In the genomic region with DNA sequence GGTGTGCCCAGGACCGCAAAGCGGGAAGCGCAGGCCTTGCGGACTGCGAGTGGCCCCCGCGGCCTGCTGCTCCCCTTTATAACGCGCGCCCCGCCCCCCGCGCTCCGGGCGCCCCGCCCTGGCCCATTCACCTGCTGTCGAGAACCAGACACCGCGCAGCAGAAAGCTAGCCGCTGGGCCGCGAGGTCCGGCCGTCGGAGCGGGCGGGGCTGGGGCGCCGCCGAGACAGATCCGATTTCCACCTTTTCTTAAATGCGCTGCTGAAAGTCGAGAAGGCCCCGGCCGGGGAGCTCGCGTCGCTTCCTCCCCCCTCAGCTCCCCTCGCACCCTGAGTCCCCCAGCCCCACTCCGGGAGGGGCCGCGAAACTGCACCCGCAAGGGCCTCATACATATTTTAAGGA, we compare ENCODE assay signal across 10 cellular contexts.
DNase-seq lines count a peak whose midpoint lies in the region; ATAC-seq lines count a peak whose summit lies in the region.
"Had no signal": no experiment of that assay in that cellular context is flagged by ENCODE, and none has a peak within 500 bp of the region (broad histone marks: within the 10 kb centered on the region; RNA-seq: fewer than 3 reads in every experiment).

No MANE protein-coding gene starts in this region.

- no peaks in the 10 kb centered on the region for H3K9me3 ChIP-seq in iPS DF 6.9 (ENCODE audit: control insufficient read depth, insufficient read depth, low read length)
- peaks cover 0 to 2% (median 0%) of the 10 kb centered on the region in 5 donors for H3K9me3 ChIP-seq in subcutaneous abdominal adipose tissue (ENCODE audit: control insufficient read depth in 5 of 5, low read length in 5 of 5)
- H3K9me3 ChIP-seq: upper lobe of left lung had no signal

- WGBS in iPS DF 6.9 (ENCODE audit: insufficient coverage, insufficient read length) = no CpG with 5 or more reads among the region's 43 CpGs

- no peak overlapping the region for H3K27ac ChIP-seq in iPS DF 6.9 (ENCODE audit: low read length)
- no peak overlapping the region for H3K27ac ChIP-seq in subcutaneous abdominal adipose tissue (ENCODE audit: low read depth, low read length)
- H3K27ac ChIP-seq: upper lobe of left lung had no signal

- ATAC-seq in HG03108 (IDR thresholded peaks at IDR 0.05; ENCODE audit: unreplicated experiment) (no peak), GM18520 (IDR thresholded peaks at IDR 0.05; ENCODE audit: unreplicated experiment) (no peak), GM18870 (IDR thresholded peaks at IDR 0.05; ENCODE audit: unreplicated experiment) (no peak)

- H3K27me3 ChIP-seq in iPS DF 6.9 (ENCODE audit: control insufficient read depth, insufficient read depth, low read length) = peaks cover 66% of the 10 kb centered on the region
- H3K27me3 ChIP-seq in subcutaneous abdominal adipose tissue (ENCODE audit: control insufficient read depth in 5 of 5, insufficient read depth in 4 of 5, low read length in 5 of 5) = peaks cover 70 to 83% (median 81%) of the 10 kb centered on the region in 5 donors

- peak; percentile 69 for DNase-seq in activated effector memory CD4-positive, alpha-beta T cell treated with anti-CD3 and anti-CD28 coated beads, Interleukin-2, amount 50 U/mL, for 16 hours
- DNase-seq in activated effector memory CD4-positive, alpha-beta T cell treated with Interleukin-2 at 50 U/mL for 16 hours = no peak
- DNase-seq in NCI-H748 (lab: John Stamatoyannopoulos, UW; ENCODE audit: unreplicated experiment) = peak; percentile 73
- no peak for DNase-seq in iPS DF 6.9 (ENCODE audit: low read depth, low spot score)
- DNase-seq: NCI-H2227 treated with DMSO at 0.1 percent for 48 hours had no signal

- H3K4me3 ChIP-seq in iPS DF 6.9 (ENCODE audit: low read length) (peak overlapping the region; percentile 89; the same call in 1 of the 2 replicates), subcutaneous abdominal adipose tissue (ENCODE audit: low read depth in 1 of 5, low read length in 5 of 5) (peak overlapping the region in 3 of 5 donors; percentile 22 to 28 (median 26))

- H3K36me3 ChIP-seq in iPS DF 6.9 (ENCODE audit: control insufficient read depth, insufficient read depth, low read length) (no peaks in the 10 kb centered on the region), subcutaneous abdominal adipose tissue (ENCODE audit: control insufficient read depth in 5 of 5, insufficient read depth in 5 of 5, low read length in 5 of 5) (no peaks in the 10 kb centered on the region)
- H3K36me3 ChIP-seq: upper lobe of left lung had no signal

- H3K4me1 ChIP-seq in iPS DF 6.9 (ENCODE audit: control insufficient read depth, insufficient read depth, low read length) = peaks cover 28% of the 10 kb centered on the region
- H3K4me1 ChIP-seq in subcutaneous abdominal adipose tissue (ENCODE audit: control insufficient read depth in 5 of 5, insufficient read depth in 5 of 5, low read length in 5 of 5) = peaks cover 2 to 73% (median 64%) of the 10 kb centered on the region in 5 donors

- H3K9ac ChIP-seq in subcutaneous abdominal adipose tissue (ENCODE audit: low read length in 5 of 5) = no peak overlapping the region

Comparison
In these comparisons a context has a peak if more than half of its experiments do, and no peak if none do; other contexts are left out.
1. DNase-seq: peak in activated effector memory CD4-positive, alpha-beta T cell treated with anti-CD3 and anti-CD28 coated beads, Interleukin-2, amount 50 U/mL, for 16 hours (single experiment) and NCI-H748 (single experiment); none in activated effector memory CD4-positive, alpha-beta T cell treated with Interleukin-2 at 50 U/mL for 16 hours (single experiment) and iPS DF 6.9 (single experiment).